In the genomic region with DNA sequence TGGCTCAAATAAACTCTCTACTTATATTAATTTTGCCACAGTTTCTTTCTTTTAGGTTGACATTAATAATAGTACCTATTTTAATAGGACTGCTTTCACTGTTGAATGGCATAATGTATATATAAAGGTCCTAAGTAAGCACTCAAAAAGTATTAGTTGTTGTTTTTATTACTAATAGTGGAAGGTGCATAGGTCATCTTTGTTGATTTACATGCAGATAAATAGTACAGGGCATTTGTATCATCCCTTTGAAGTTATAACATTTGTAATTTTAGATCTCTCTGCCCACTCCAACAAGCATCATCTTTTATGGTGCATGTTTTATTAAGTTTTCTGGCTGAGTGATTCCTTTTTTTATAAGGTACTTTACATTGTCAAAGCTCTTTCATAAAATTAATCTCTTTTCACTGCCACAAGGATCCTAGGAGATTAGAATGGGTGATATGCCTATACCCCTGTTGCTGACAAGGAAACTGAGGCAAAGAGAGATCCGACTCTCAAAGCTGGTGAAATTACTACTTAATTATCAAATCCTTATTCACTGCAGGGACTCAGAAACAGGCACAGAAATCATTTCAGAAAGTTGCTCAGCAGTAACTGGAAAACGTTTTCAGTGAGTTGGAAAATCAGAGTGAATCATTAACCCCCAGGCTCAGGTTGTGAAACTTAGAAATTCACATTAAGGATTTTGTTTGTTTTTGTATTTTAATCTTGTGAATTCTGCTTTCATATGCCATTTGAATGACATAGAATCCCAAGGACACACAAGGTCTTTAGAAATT, we compare ENCODE assay signal across 1 cellular context.
TF ChIP-seq lines count a peak whose summit lies in the region.

No MANE protein-coding gene starts in this region.

TF ChIP-seq in HepG2, 621 proteins besides CTCF, POLR2A, EP300 and RAD21 (continued from another document):
- TF ChIP-seq, protein P1, sequence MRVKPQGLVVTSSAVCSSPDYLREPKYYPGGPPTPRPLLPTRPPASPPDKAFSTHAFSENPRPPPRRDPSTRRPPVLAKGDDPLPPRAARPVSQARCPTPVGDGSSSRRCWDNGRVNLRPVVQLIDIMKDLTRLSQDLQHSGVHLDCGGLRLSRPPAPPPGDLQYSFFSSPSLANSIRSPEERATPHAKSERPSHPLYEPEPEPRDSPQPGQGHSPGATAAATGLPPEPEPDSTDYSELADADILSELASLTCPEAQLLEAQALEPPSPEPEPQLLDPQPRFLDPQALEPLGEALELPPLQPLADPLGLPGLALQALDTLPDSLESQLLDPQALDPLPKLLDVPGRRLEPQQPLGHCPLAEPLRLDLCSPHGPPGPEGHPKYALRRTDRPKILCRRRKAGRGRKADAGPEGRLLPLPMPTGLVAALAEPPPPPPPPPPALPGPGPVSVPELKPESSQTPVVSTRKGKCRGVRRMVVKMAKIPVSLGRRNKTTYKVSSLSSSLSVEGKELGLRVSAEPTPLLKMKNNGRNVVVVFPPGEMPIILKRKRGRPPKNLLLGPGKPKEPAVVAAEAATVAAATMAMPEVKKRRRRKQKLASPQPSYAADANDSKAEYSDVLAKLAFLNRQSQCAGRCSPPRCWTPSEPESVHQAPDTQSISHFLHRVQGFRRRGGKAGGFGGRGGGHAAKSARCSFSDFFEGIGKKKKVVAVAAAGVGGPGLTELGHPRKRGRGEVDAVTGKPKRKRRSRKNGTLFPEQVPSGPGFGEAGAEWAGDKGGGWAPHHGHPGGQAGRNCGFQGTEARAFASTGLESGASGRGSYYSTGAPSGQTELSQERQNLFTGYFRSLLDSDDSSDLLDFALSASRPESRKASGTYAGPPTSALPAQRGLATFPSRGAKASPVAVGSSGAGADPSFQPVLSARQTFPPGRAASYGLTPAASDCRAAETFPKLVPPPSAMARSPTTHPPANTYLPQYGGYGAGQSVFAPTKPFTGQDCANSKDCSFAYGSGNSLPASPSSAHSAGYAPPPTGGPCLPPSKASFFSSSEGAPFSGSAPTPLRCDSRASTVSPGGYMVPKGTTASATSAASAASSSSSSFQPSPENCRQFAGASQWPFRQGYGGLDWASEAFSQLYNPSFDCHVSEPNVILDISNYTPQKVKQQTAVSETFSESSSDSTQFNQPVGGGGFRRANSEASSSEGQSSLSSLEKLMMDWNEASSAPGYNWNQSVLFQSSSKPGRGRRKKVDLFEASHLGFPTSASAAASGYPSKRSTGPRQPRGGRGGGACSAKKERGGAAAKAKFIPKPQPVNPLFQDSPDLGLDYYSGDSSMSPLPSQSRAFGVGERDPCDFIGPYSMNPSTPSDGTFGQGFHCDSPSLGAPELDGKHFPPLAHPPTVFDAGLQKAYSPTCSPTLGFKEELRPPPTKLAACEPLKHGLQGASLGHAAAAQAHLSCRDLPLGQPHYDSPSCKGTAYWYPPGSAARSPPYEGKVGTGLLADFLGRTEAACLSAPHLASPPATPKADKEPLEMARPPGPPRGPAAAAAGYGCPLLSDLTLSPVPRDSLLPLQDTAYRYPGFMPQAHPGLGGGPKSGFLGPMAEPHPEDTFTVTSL (CRISPR knock-in tag; IDR thresholded peaks at IDR 0.05; ENCODE audit: borderline replicate concordance): peak; percentile 32; the same call in 1 of the 2 replicates
